ENCODE assay signal across 26 cellular contexts in the genomic region with DNA sequence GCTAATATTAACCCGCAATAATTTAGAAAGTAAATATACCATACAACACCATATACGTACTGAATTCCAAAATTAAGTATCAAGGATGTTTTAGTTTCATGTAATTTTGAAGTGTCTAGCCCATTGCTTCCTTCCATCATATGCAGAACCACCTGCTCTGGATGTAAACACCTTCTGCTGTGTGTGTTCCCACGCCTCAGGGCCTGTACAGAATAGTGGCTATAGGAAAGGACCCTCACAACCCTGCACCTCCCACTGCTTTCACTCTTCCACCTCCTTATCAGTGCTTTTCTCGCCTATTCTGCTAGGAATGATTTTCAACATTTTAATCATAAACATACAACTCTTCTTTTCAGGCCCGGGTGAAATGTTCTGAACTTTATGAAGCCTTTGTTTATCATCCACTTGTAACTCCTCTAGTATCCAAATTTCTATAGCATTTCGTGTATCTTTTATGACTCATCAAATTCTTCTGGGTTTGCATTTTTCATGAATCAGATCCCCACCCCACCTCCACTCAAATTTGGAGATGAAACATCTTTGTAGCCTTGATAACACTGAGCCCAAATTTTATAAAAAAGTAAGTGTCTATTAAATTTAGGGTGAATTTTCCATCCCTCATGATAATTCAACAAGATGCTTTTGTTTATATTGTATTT.
A peak's percentile ranks its signal among the peaks of the same experiment; 100 is the strongest.
DNase-seq lines count a peak whose midpoint lies in the region; ATAC-seq and TF ChIP-seq lines count a peak whose summit lies in the region.
"Had no signal": no experiment of that assay in that cellular context is flagged by ENCODE, and none has a peak within 500 bp of the region (broad histone marks: within the 10 kb centered on the region; RNA-seq: fewer than 3 reads in every experiment).

No MANE protein-coding gene starts in this region.

- H3K27ac ChIP-seq in heart left ventricle = no peak overlapping the region
- H3K27ac ChIP-seq: brain microvascular endothelial cell, coronary artery, esophagus squamous epithelium, neutrophil, SK-N-MC, testis had no signal

- WGBS in heart left ventricle, 4 donors = 68 to 78% (median 71%) methylated on average over 6 of the region's 6 CpGs

- H3K36me3 ChIP-seq in heart left ventricle = no peaks in the 10 kb centered on the region
- H3K36me3 ChIP-seq: brain microvascular endothelial cell, esophagus squamous epithelium, neutrophil had no signal

- H3K27me3 ChIP-seq in heart left ventricle = no peaks in the 10 kb centered on the region
- H3K27me3 ChIP-seq: brain microvascular endothelial cell, esophagus squamous epithelium, neutrophil, testis had no signal

- H3K4me1 ChIP-seq in heart left ventricle = no peaks in the 10 kb centered on the region
- H3K4me1 ChIP-seq: esophagus squamous epithelium, testis had no signal

- intact Hi-C loops in heart left ventricle (cut with DNase I) = loop anchor here in 1 of 10 donors (1.0 kb wide), 1 partner anchor 9 kb away; no protein-coding TSS in a partner anchor

- no peak overlapping the region for H3K4me3 ChIP-seq in fibroblast of pulmonary artery (replicated peaks; ENCODE audit: low read depth, low read length)
- H3K4me3 ChIP-seq in heart left ventricle = no peak overlapping the region
- H3K4me3 ChIP-seq: coronary artery, esophagus squamous epithelium, GM23338, SK-N-MC, testis had no signal

- peak; percentile 6 for DNase-seq in EH (ENCODE audit: low read depth)
- peak; percentile 70 for DNase-seq in HCEC 1CT
- DNase-seq in NCI-H69 (lab: John Stamatoyannopoulos, UW) = peak; percentile 21
- peak; percentile 5 for DNase-seq in fibroblast of pulmonary artery (ENCODE audit: low read depth)
- no peak for DNase-seq in heart left ventricle
- DNase-seq in left lobe of liver (ENCODE audit: low spot score) = no peak
- DNase-seq in stimulated activated CD8-positive, alpha-beta memory T cell treated with anti-CD3 and anti-CD28 coated beads, Interleukin-4, amount 100 ng/mL, for 48 hours = no peak
- DNase-seq: activated CD4-positive, alpha-beta memory T cell treated with anti-CD3 and anti-CD28 coated beads for 36 hours; activated effector memory CD4-positive, alpha-beta T cell treated with anti-CD3 and anti-CD28 coated beads, Interleukin-2, amount 50 U/mL, for 16 hours; brain microvascular endothelial cell; endodermal cell; esophagus squamous epithelium; glutamatergic neuron; left cardiac atrium; mesenchymal stem cell; NCI-H1436 treated with DMSO at 0.1 percent for 48 hours; NCI-H446; RPMI8226; small intestine; stimulated activated naive CD4-positive, alpha-beta T cell; testis had no signal

- ATAC-seq in heart left ventricle = no peak
- ATAC-seq in left lobe of liver = no peak
- ATAC-seq: GM23338, left cardiac atrium, WTC11 had no signal

- no peaks in the 10 kb centered on the region for H3K9me3 ChIP-seq in heart left ventricle
- H3K9me3 ChIP-seq: esophagus squamous epithelium, neutrophil, testis had no signal

- TF ChIP-seq CTCF in fibroblast of pulmonary artery (IDR thresholded peaks at IDR 0.05; ENCODE audit: low read length, missing control alignments) (no peak), heart left ventricle (IDR thresholded peaks at IDR 0.05) (no peak)

- TF ChIP-seq POLR2A in heart left ventricle (IDR thresholded peaks at IDR 0.05) = no peak

Comparison
In these comparisons a context has a peak if more than half of its experiments do, and no peak if none do; other contexts are left out.
1. DNase-seq: peak in EH (single experiment), HCEC 1CT (single experiment), NCI-H69 (single experiment) and fibroblast of pulmonary artery (single experiment); none in heart left ventricle (0 of 5), left lobe of liver (single experiment) and stimulated activated CD8-positive, alpha-beta memory T cell treated with anti-CD3 and anti-CD28 coated beads, Interleukin-4, amount 100 ng/mL, for 48 hours (single experiment).